Comparison of ENCODE assay signal across 9 cellular contexts in genomic region chr13:20945952-20946383, GRCh38. TPM values are rescaled to one million over a fixed set of nuclear protein-coding genes. Genes with fewer than 3 reads are reported as not detected.
DNase-seq lines count a peak whose midpoint lies in the region; ATAC-seq and TF ChIP-seq lines count a peak whose summit lies in the region.
"Had no signal": no experiment of that assay in that cellular context is flagged by ENCODE, and none has a peak within 500 bp of the region (broad histone marks: within the 10 kb centered on the region; RNA-seq: fewer than 3 reads in every experiment).

No MANE protein-coding gene starts in this region.

- H3K4me3 Mint-ChIP-seq in endothelial cell (ENCODE audit: unreplicated experiment) (no peak overlapping the region), naive B cell (peak overlapping the region in 5 of 8 donors; percentile 47 to 74 (median 71))

- peak overlapping the region; percentile 79 for H3K27ac ChIP-seq in BLaER1

- peak overlapping the region; percentile 76 for H3K4me2 ChIP-seq in BLaER1

- peaks cover 38% of the 10 kb centered on the region for H3K4me1 ChIP-seq in BLaER1

- no peaks in the 10 kb centered on the region for H3K4me1 Mint-ChIP-seq in endothelial cell (ENCODE audit: unreplicated experiment)
- peaks cover 7 to 15% (median 14%) of the 10 kb centered on the region in 3 donors for H3K4me1 Mint-ChIP-seq in naive B cell

- H3K9me3 Mint-ChIP-seq in endothelial cell (ENCODE audit: unreplicated experiment) (no peaks in the 10 kb centered on the region), naive B cell (peaks cover 0 to 2% (median 0%) of the 10 kb centered on the region in 7 donors)

- no peak for TF ChIP-seq CTCF in endothelial cell (IDR thresholded peaks at IDR 0.05; ENCODE audit: unreplicated experiment)

- H3K4me3 ChIP-seq in BLaER1: 0 out of 2 replicates have a peak overlapping the region, but pooled peaks have one; percentile 43

- peak; percentile 41 for DNase-seq in NOMO-1 treated with dmso at 0.1 percent for 144 hours (lab: John Stamatoyannopoulos, UW; ENCODE audit: unreplicated experiment)
- DNase-seq in endothelial cell (ENCODE audit: low spot score): peak; percentile 29
- peak; percentile 3 for DNase-seq in naive B cell
- no peak for DNase-seq in iPS-NIHi11 (ENCODE audit: low spot score)
- no peak for DNase-seq in ecto neural progenitor cell (ENCODE audit: low spot score)
- DNase-seq: DMS 273 treated with DMSO at 0.1 percent for 48 hours had no signal

- 0 out of 2 replicates have a peak overlapping the region, but pooled peaks have one; percentile 60 for H3K9ac ChIP-seq in BLaER1

- peaks cover 5% of the 10 kb centered on the region for H3K27me3 Mint-ChIP-seq in endothelial cell (ENCODE audit: unreplicated experiment)
- peaks cover 29 to 48% (median 44%) of the 10 kb centered on the region in 3 donors for H3K27me3 Mint-ChIP-seq in naive B cell

- H3K9me3 ChIP-seq in BLaER1: no peaks in the 10 kb centered on the region; the same call in 1 of the 2 replicates

- no peaks in the 10 kb centered on the region for H4K20me1 ChIP-seq in BLaER1

- no peaks in the 10 kb centered on the region for H3K36me3 Mint-ChIP-seq in endothelial cell (ENCODE audit: low read depth, unreplicated experiment)
- peaks cover 0 to 4% of the 10 kb centered on the region in 2 donors for H3K36me3 Mint-ChIP-seq in naive B cell

- no peak overlapping the region for H3K27ac Mint-ChIP-seq in endothelial cell (ENCODE audit: unreplicated experiment)
- H3K27ac Mint-ChIP-seq in naive B cell: no peak overlapping the region

- ATAC-seq in naive B cell (ENCODE audit: low read depth in 2 of 2) (peak; percentile 64 to 70), GM21825 (IDR thresholded peaks at IDR 0.05; ENCODE audit: unreplicated experiment) (no peak), HG02623 (IDR thresholded peaks at IDR 0.05; ENCODE audit: unreplicated experiment) (no peak)

- H3K27me3 ChIP-seq in BLaER1: no peaks in the 10 kb centered on the region

- no peaks in the 10 kb centered on the region for H3K36me3 ChIP-seq in BLaER1

RNA-seq across cellular contexts. Expression of gene XPO4, which starts 43.4 kb away (rescaled TPM):
- total RNA-seq in endothelial cell (ENCODE audit: unreplicated experiment): 18.0 TPM
- polyA plus RNA-seq in naive B cell (ENCODE audit: low read depth in 6 of 6): 10 to 100 TPM in 1 of 6 donors, 1 to 10 TPM in 5; 4.0 to 10.1 (median 6.7) TPM

Comparison
In these comparisons a context has a peak if more than half of its experiments do, and no peak if none do; other contexts are left out.
1. DNase-seq: peak in NOMO-1 treated with dmso at 0.1 percent for 144 hours (single experiment), endothelial cell (single experiment) and naive B cell (single experiment); none in iPS-NIHi11 (single experiment) and ecto neural progenitor cell (single experiment).
2. ATAC-seq: peak in naive B cell (2 of 2); none in GM21825 (single experiment) and HG02623 (single experiment).